24 cellular contexts compared by ENCODE assay signal in genomic region chr6:54813901-54814300, GRCh38. TPM values are rescaled to one million over a fixed set of nuclear protein-coding genes. Genes with fewer than 3 reads are reported as not detected.
DNase-seq lines count a peak whose midpoint lies in the region; ATAC-seq and TF ChIP-seq lines count a peak whose summit lies in the region.
"Had no signal": no experiment of that assay in that cellular context is flagged by ENCODE, and none has a peak within 500 bp of the region (broad histone marks: within the 10 kb centered on the region; RNA-seq: fewer than 3 reads in every experiment).

No MANE protein-coding gene starts in this region.

- no peaks in the 10 kb centered on the region for H3K36me3 ChIP-seq in RWPE2 (ENCODE audit: low read depth)
- H3K36me3 ChIP-seq: colonic mucosa, neutrophil, spleen had no signal

- in situ Hi-C loops in G401 (cut with HindIII; ENCODE audit: low sequenced_read_pairs), result no loop called here

- H3K27me3 ChIP-seq in RWPE2 (ENCODE audit: insufficient read depth, poor library complexity, severe bottlenecking), result no peaks in the 10 kb centered on the region
- H3K27me3 ChIP-seq: colonic mucosa, hepatocyte, neutrophil, spleen had no signal

- peaks cover 4% of the 10 kb centered on the region for H3K9me3 ChIP-seq in RWPE2 (ENCODE audit: severe bottlenecking)
- H3K9me3 ChIP-seq: colonic mucosa, neutrophil had no signal

- no peak for TF ChIP-seq CTCF in RWPE2 (IDR thresholded peaks at IDR 0.05; ENCODE audit: poor library complexity, severe bottlenecking)

- H3K4me1 ChIP-seq in RWPE2 (ENCODE audit: insufficient read depth, poor library complexity, severe bottlenecking), result no peaks in the 10 kb centered on the region
- H3K4me1 ChIP-seq: colonic mucosa, spleen had no signal

- DNase-seq in EH (ENCODE audit: low read depth) (peak; percentile 4), NCI-H1436 treated with DMSO at 0.1 percent for 48 hours (lab: John Stamatoyannopoulos, UW) (peak; percentile 87), RWPE2 (ENCODE audit: low spot score) (no peak), iris pigment epithelial cell (ENCODE audit: low read depth) (peak; percentile 63), G401 (ENCODE audit: low spot score) (no peak), ureter (ENCODE audit: low spot score) (no peak)
- DNase-seq in stimulated activated CD4-positive, alpha-beta T cell treated with anti-CD3 and anti-CD28 coated beads, Interleukin-4, amount 100 ng/mL, for 24 hours, result no peak
- DNase-seq: activated CD4-positive, alpha-beta T cell treated with anti-CD3 and anti-CD28 coated beads for 4 hours; activated CD8-positive, alpha-beta memory T cell treated with anti-CD3 and anti-CD28 coated beads, Interleukin-2, amount 10 ng/mL, durations not matched to agents 7 days and 5 days; activated naive CD8-positive, alpha-beta T cell treated with anti-CD3 and anti-CD28 coated beads, Interleukin-2, amount 10 ng/mL, durations not matched to agents 7 days and 5 days; CD4-positive, alpha-beta memory T cell; colonic mucosa; DND-41; NCI-H146; NCI-H345; SHP77; spleen had no signal

- peak; percentile 75 for ATAC-seq in RWPE2 (ENCODE audit: low read depth)
- ATAC-seq in HG02678 (IDR thresholded peaks at IDR 0.05; ENCODE audit: unreplicated experiment), result no peak
- ATAC-seq: activated CD8-positive, alpha-beta memory T cell treated with anti-CD3 and anti-CD28 coated beads, Interleukin-2, amount 10 ng/mL, durations not matched to agents 7 days and 5 days; HCT116; HepG2 had no signal

- no peak overlapping the region for H3K4me3 ChIP-seq in RWPE2 (ENCODE audit: severe bottlenecking)
- H3K4me3 ChIP-seq: colonic mucosa, hepatocyte, spleen had no signal

- H3K27ac ChIP-seq in RWPE2 (ENCODE audit: poor library complexity, severe bottlenecking), result no peak overlapping the region
- H3K27ac ChIP-seq: colonic mucosa, hepatocyte, neutrophil, spleen had no signal

RNA-seq across cellular contexts. Expression of gene FAM83B, which starts 32.7 kb away (rescaled TPM):
- not detected in 2 replicates for total RNA-seq in G401 (2014; rRNA removed; shearing (Covaris generic))
- total RNA-seq in ureter, result 24.9 TPM
- total RNA-seq: activated CD8-positive, alpha-beta memory T cell treated with anti-CD3 and anti-CD28 coated beads, Interleukin-2, amount 10 ng/mL, durations not matched to agents 7 days and 5 days; activated naive CD8-positive, alpha-beta T cell treated with anti-CD3 and anti-CD28 coated beads, Interleukin-2, amount 10 ng/mL, durations not matched to agents 7 days and 5 days; activated T-helper 2 cell treated with anti-CD3 and anti-CD28 coated beads, Interferon-gamma antibody, Interleukin-2, Interleukin-4, amounts not matched to agents 10 μg/mL and 5 μg/mL and 100 μg/mL, durations not matched to agents 14 hours and 24 hours and 36 hours; CD4-positive, alpha-beta memory T cell; HepG2; spleen; T-helper 1 cell treated with Interleukin-12 subunit alpha and Interleukin-12 subunit beta and Interleukin-4 antibody, amounts not matched to agents 30 ng/mL and 1 ng/mL, for 36 hours had no signal

Comparison
In these comparisons a context has a peak if more than half of its experiments do, and no peak if none do; other contexts are left out.
1. DNase-seq: peak in EH (single experiment), NCI-H1436 treated with DMSO at 0.1 percent for 48 hours (single experiment) and iris pigment epithelial cell (single experiment); none in RWPE2 (single experiment), stimulated activated CD4-positive, alpha-beta T cell treated with anti-CD3 and anti-CD28 coated beads, Interleukin-4, amount 100 ng/mL, for 24 hours (single experiment), G401 (single experiment) and ureter (single experiment).
2. RNA of gene FAM83B, which starts 32.7 kb away (total RNA-seq): 24.9 TPM in ureter (single experiment); not detected in G401; every median in the first group is over 10 times any median in the second.